13 cellular contexts compared by ENCODE assay signal in the genomic region with DNA sequence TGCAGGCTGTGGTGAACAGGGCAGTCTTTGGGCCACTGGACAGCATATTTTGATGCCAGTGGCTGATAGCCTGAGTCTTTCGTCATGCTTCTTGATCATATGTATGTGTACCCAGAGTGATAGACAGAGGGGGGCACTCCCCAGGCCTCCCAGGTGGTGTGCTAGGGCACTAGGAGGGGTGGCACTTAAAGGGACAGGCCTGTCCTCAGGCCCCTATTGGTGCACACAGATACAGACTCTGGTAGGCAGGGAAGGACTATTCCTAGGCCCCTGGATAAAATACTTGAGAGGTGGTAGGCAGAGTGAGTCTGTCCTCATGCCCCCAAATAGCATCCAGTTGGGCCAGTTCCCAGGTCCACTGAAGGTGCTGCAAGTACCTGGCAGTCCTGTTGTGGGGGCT.
DNase-seq lines count a peak whose midpoint lies in the region; ATAC-seq and TF ChIP-seq lines count a peak whose summit lies in the region.
"Had no signal": no experiment of that assay in that cellular context is flagged by ENCODE, and none has a peak within 500 bp of the region (broad histone marks: within the 10 kb centered on the region; RNA-seq: fewer than 3 reads in every experiment).

No MANE protein-coding gene starts in this region.

- CTCF ChIA-PET in HCT116 (lab: Charles Lee), result no interaction called here

- peaks cover 6% of the 10 kb centered on the region for H3K9me3 Mint-ChIP-seq in stimulated activated effector memory CD8-positive, alpha-beta T cell treated with anti-CD3 and anti-CD28 coated beads, Interleukin-12 subunit alpha, Interleukin-12 subunit beta, amount 100 ng/mL, for 72 hours
- H3K9me3 Mint-ChIP-seq in neural progenitor cell, result peaks cover 29% of the 10 kb centered on the region

- H3K4me3 ChIP-seq in HCT116 (replicated peaks in 1 of 2; ENCODE audit: low read depth in 1 of 2, low read length in 2 of 2), result no peak overlapping the region
- no peak overlapping the region for H3K4me3 ChIP-seq in mucosa of descending colon
- no peak overlapping the region for H3K4me3 ChIP-seq in vagina
- H3K4me3 ChIP-seq in neural progenitor cell, result no peak overlapping the region
- H3K4me3 ChIP-seq: BLaER1, GM23248, HAP-1 had no signal

- H3K27me3 ChIP-seq in HCT116 (ENCODE audit: insufficient read depth, low read length) (no peaks in the 10 kb centered on the region), vagina (no peaks in the 10 kb centered on the region), neural progenitor cell (no peaks in the 10 kb centered on the region)
- H3K27me3 ChIP-seq: BLaER1 had no signal

- peaks cover 15% of the 10 kb centered on the region for H3K36me3 Mint-ChIP-seq in stimulated activated effector memory CD8-positive, alpha-beta T cell treated with anti-CD3 and anti-CD28 coated beads, Interleukin-12 subunit alpha, Interleukin-12 subunit beta, amount 100 ng/mL, for 72 hours
- H3K36me3 Mint-ChIP-seq in neural progenitor cell, result peaks cover 24% of the 10 kb centered on the region

- ATAC-seq in HCT116 (peak; percentile 40; the same call in 1 of the 2 replicates), mucosa of descending colon (peak; percentile 14)
- no peak for ATAC-seq in stimulated activated effector memory CD8-positive, alpha-beta T cell treated with anti-CD3 and anti-CD28 coated beads, Interleukin-12 subunit alpha, Interleukin-12 subunit beta, amount 100 ng/mL, for 72 hours

- intact Hi-C loops in HCT116 (cut with micrococcal nuclease), result no loop called here
- intact Hi-C loops in mucosa of descending colon (cut with DNase I, micrococcal nuclease), result no loop called here
- intact Hi-C loops in vagina (cut with DNase I), result no loop called here

- TF ChIP-seq RAD21 in HCT116 (IDR thresholded peaks at IDR 0.05; ENCODE audit: low read depth), result no peak

- H3K4me1 ChIP-seq in HCT116 (ENCODE audit: control insufficient read depth in 1 of 2, insufficient read depth in 2 of 2, low read length in 2 of 2) (peaks cover 0 to 15% of the 10 kb centered on the region in 2 experiments; a peak in 2 of 4 replicates), mucosa of descending colon (ENCODE audit: low read depth) (no peaks in the 10 kb centered on the region), vagina (no peaks in the 10 kb centered on the region), neural progenitor cell (no peaks in the 10 kb centered on the region)
- H3K4me1 ChIP-seq: BLaER1, HAP-1 had no signal

- no peaks in the 10 kb centered on the region for H3F3A ChIP-seq in neural progenitor cell (ENCODE audit: low read depth)

- H3K27ac ChIP-seq in C4-2B (peak overlapping the region; percentile 28), HCT116 (ENCODE audit: low read depth, low read length) (peak overlapping the region; percentile 47; the same call in 1 of the 2 replicates), vagina (no peak overlapping the region), neural progenitor cell (no peak overlapping the region)
- H3K27ac ChIP-seq: BLaER1, GM23248 had no signal

- H3K36me3 ChIP-seq in HCT116 (ENCODE audit: control insufficient read depth in 1 of 2, insufficient read depth in 2 of 2, low read length in 2 of 2) (peaks cover 0 to 26% of the 10 kb centered on the region in 2 experiments; a peak in 1 of 4 replicates), mucosa of descending colon (ENCODE audit: low read depth) (no peaks in the 10 kb centered on the region), vagina (no peaks in the 10 kb centered on the region), neural progenitor cell (peaks cover 5% of the 10 kb centered on the region)
- H3K36me3 ChIP-seq: HAP-1 had no signal

- no peak for DNase-seq in HCT116 (ENCODE audit: low read depth, low spot score)
- DNase-seq in mucosa of descending colon, result no peak
- DNase-seq in stimulated activated effector memory CD8-positive, alpha-beta T cell treated with anti-CD3 and anti-CD28 coated beads, Interleukin-12 subunit alpha, Interleukin-12 subunit beta, amount 100 ng/mL, for 72 hours (ENCODE audit: low spot score in 2 of 2), result no peak
- no peak for DNase-seq in activated CD4-positive, alpha-beta T cell treated with anti-CD3 and anti-CD28 coated beads for 48 hours
- no peak for DNase-seq in vagina (ENCODE audit: extremely low spot score in 2 of 2)
- no peak for DNase-seq in neural progenitor cell (ENCODE audit: low spot score)
- DNase-seq: 8988T; CD8-positive, alpha-beta memory T cell; COR-L47; GM23248 had no signal

- no TSS peak for BruUV-seq in HCT116 (replicated peaks; lab: Mats Ljungman, UMichigan)

- TF ChIP-seq POLR2A in HCT116 (IDR thresholded peaks at IDR 0.05; ENCODE audit: borderline replicate concordance, extremely low read depth, insufficient read depth, insufficient read length) (no peak), vagina (IDR thresholded peaks at IDR 0.05) (no peak)

- no peaks in the 10 kb centered on the region for H4K20me1 ChIP-seq in HCT116 (ENCODE audit: insufficient read depth)
- H4K20me1 ChIP-seq in neural progenitor cell (ENCODE audit: low read depth), result no peaks in the 10 kb centered on the region
- H4K20me1 ChIP-seq: BLaER1 had no signal

- H3K4me3 Mint-ChIP-seq in stimulated activated effector memory CD8-positive, alpha-beta T cell treated with anti-CD3 and anti-CD28 coated beads, Interleukin-12 subunit alpha, Interleukin-12 subunit beta, amount 100 ng/mL, for 72 hours, result no peak overlapping the region
- no peak overlapping the region for H3K4me3 Mint-ChIP-seq in neural progenitor cell
- H3K4me3 Mint-ChIP-seq: CD8-positive, alpha-beta memory T cell had no signal

- no peak overlapping the region for H3K4me2 ChIP-seq in HCT116 (ENCODE audit: low read length)
- H3K4me2 ChIP-seq in neural progenitor cell, result no peak overlapping the region
- H3K4me2 ChIP-seq: BLaER1 had no signal

- H2AFZ ChIP-seq in HCT116 (ENCODE audit: low read depth, low read length, poor library complexity, severe bottlenecking), result no peak overlapping the region
- H2AFZ ChIP-seq in neural progenitor cell (replicated peaks), result no peak overlapping the region
- H2AFZ ChIP-seq: GM23248 had no signal

- peaks cover 33% of the 10 kb centered on the region for H3K4me1 Mint-ChIP-seq in stimulated activated effector memory CD8-positive, alpha-beta T cell treated with anti-CD3 and anti-CD28 coated beads, Interleukin-12 subunit alpha, Interleukin-12 subunit beta, amount 100 ng/mL, for 72 hours
- H3K4me1 Mint-ChIP-seq in neural progenitor cell, result no peaks in the 10 kb centered on the region

- RAD21 ChIA-PET in HCT116 (lab: Charles Lee; ENCODE audit: low non-redundant PET in 1 of 2, low total read pairs in 2 of 2, uncharacterized antibody in 2 of 2, unreplicated experiment in 2 of 2), result no interaction called here

- H3K79me2 ChIP-seq in HCT116 (ENCODE audit: insufficient read depth, low read length) (peaks cover 41% of the 10 kb centered on the region; the same call in 1 of the 2 replicates), neural progenitor cell (ENCODE audit: low read depth) (no peaks in the 10 kb centered on the region)

- POLR2A ChIA-PET in HCT116 (lab: Charles Lee), result no interaction called here

- no peaks in the 10 kb centered on the region for H3K27me3 Mint-ChIP-seq in neural progenitor cell (ENCODE audit: insufficient read depth, low read depth)
- H3K27me3 Mint-ChIP-seq: CD8-positive, alpha-beta memory T cell had no signal

- H3K9me3 ChIP-seq in HCT116 (ENCODE audit: control insufficient read depth in 1 of 2, insufficient read depth in 1 of 2, low read depth in 1 of 2, low read length in 2 of 2) (peaks cover 0 to 9% of the 10 kb centered on the region in 2 experiments; a peak in 1 of 4 replicates), mucosa of descending colon (no peaks in the 10 kb centered on the region), vagina (no peaks in the 10 kb centered on the region), neural progenitor cell (ENCODE audit: low read depth) (no peaks in the 10 kb centered on the region)
- H3K9me3 ChIP-seq: HAP-1 had no signal

- H3K27ac Mint-ChIP-seq in stimulated activated effector memory CD8-positive, alpha-beta T cell treated with anti-CD3 and anti-CD28 coated beads, Interleukin-12 subunit alpha, Interleukin-12 subunit beta, amount 100 ng/mL, for 72 hours, result peak overlapping the region; percentile 17
- no peak overlapping the region for H3K27ac Mint-ChIP-seq in neural progenitor cell

- no peak overlapping the region for H3K9ac ChIP-seq in HCT116 (ENCODE audit: low read length)
- no peak overlapping the region for H3K9ac ChIP-seq in neural progenitor cell
- H3K9ac ChIP-seq: BLaER1, GM23248 had no signal

- no peaks in the 10 kb centered on the region for H3K9me2 ChIP-seq in HCT116 (ENCODE audit: insufficient read depth)

- no peak for TF ChIP-seq CTCF in C4-2B (conservative IDR thresholded peaks at IDR 0.05)
- TF ChIP-seq CTCF in HCT116 (IDR thresholded peaks at IDR 0.05 in 2 of 3, conservative IDR thresholded peaks at IDR 0.05 in 1 of 3; ENCODE audit: borderline replicate concordance in 1 of 3, insufficient read depth in 1 of 3, low read depth in 2 of 3, low read length in 2 of 3), result no peak
- TF ChIP-seq CTCF in mucosa of descending colon (IDR thresholded peaks at IDR 0.05), result no peak
- no peak for TF ChIP-seq CTCF in vagina (IDR thresholded peaks at IDR 0.05)
- TF ChIP-seq CTCF in neural progenitor cell (IDR thresholded peaks at IDR 0.05), result no peak

TF ChIP-seq in HCT116, 20 proteins besides CTCF, POLR2A, EP300 and RAD21 (continues in another document):
- no peak for TF ChIP-seq TCF7L2 (IDR thresholded peaks at IDR 0.05; ENCODE audit: borderline replicate concordance, extremely low read depth, insufficient read depth, insufficient read length)
- TF ChIP-seq CBX3 (IDR thresholded peaks at IDR 0.05; ENCODE audit: low read depth), result no peak
- TF ChIP-seq EGR1 (IDR thresholded peaks at IDR 0.05; ENCODE audit: low read depth), result no peak
- TF ChIP-seq, protein P1, sequence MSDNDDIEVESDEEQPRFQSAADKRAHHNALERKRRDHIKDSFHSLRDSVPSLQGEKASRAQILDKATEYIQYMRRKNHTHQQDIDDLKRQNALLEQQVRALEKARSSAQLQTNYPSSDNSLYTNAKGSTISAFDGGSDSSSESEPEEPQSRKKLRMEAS (IDR thresholded peaks at IDR 0.05), result no peak
- no peak for TF ChIP-seq SIN3A (IDR thresholded peaks at IDR 0.05; ENCODE audit: low read depth)
- no peak for TF ChIP-seq ZBTB33 (IDR thresholded peaks at IDR 0.05; ENCODE audit: extremely low read depth, insufficient replicate concordance, low read length)

Comparison
In these comparisons a context has a peak if more than half of its experiments do, and no peak if none do; other contexts are left out.
1. H3K27ac ChIP-seq: peak in C4-2B (single experiment) and HCT116 (single experiment); none in vagina (single experiment) and neural progenitor cell (single experiment).